In the genomic region with DNA sequence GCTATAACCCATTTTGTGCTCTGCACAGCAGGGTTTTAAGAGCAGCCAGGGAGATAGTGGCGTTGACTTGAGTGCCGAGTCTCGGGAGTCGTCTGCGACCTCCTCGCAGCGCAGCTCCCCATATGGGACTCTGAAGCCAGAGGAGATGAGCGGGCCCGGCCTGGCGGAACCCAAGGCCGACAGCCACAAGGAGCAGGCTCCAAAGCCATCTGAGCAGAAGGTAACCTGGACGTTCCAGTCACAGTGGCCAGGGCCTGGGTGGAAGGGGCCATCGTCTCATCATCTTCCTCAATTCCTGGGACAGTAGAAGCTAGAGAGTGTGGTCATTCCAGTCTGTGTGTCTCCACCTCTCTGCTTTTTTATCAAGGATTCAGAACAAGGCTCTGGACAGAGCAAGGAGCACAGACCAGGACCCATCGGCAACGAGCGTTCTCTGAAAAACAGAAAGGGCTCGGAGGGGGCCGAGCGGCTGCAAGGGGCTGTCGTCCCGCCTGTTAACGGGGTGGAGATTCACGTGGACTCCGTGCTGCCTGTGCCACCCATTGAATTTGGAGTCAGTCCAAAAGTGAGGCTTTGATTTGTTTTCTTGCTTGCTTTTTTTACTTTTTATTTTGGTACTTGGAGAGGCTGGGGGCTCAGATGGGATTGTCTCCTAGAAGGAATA, we compare ENCODE assay signal across 1 cellular context.
TF ChIP-seq lines count a peak whose summit lies in the region.

No MANE protein-coding gene starts in this region.

TF ChIP-seq in IMR-90, 13 proteins besides CTCF, POLR2A, EP300 and RAD21:
- TF ChIP-seq CHD1 (IDR thresholded peaks at IDR 0.05; ENCODE audit: low read depth, low read length) (no peak), MAFK (IDR thresholded peaks at IDR 0.05; ENCODE audit: low read depth, low read length) (no peak), SMC3 (IDR thresholded peaks at IDR 0.05; ENCODE audit: low read depth, low read length) (no peak), FOS (IDR thresholded peaks at IDR 0.05; ENCODE audit: low read depth, low read length) (no peak), USF2 (IDR thresholded peaks at IDR 0.05; ENCODE audit: low read depth, low read length) (no peak), NFE2L2 (IDR thresholded peaks at IDR 0.05; ENCODE audit: low read depth, low read length) (no peak), CEBPB (IDR thresholded peaks at IDR 0.05; ENCODE audit: low read depth, low read length) (no peak), RCOR1 (IDR thresholded peaks at IDR 0.05; ENCODE audit: insufficient replicate concordance, low read length) (no peak), ELK1 (IDR thresholded peaks at IDR 0.05; ENCODE audit: borderline replicate concordance, low read depth, low read length) (no peak), BHLHE40 (IDR thresholded peaks at IDR 0.05; ENCODE audit: low read depth, low read length) (no peak), MAZ (IDR thresholded peaks at IDR 0.05; ENCODE audit: borderline replicate concordance, low read depth, low read length) (no peak), MXI1 (IDR thresholded peaks at IDR 0.05; ENCODE audit: borderline replicate concordance, low read depth, low read length) (no peak), RFX5 (IDR thresholded peaks at IDR 0.05; ENCODE audit: low read depth, low read length) (no peak)
